In genomic region chr14:56247495-56248087, GRCh38 we compare ENCODE assay signal across 9 cellular contexts.
DNase-seq lines count a peak whose midpoint lies in the region; TF ChIP-seq lines count a peak whose summit lies in the region.
"Had no signal": no experiment of that assay in that cellular context is flagged by ENCODE, and none has a peak within 500 bp of the region (broad histone marks: within the 10 kb centered on the region; RNA-seq: fewer than 3 reads in every experiment).

No MANE protein-coding gene starts in this region.

- H3K4me1 ChIP-seq in osteoblast (ENCODE audit: insufficient read depth, low read length): peaks cover 15% of the 10 kb centered on the region

- no peaks in the 10 kb centered on the region for H3K36me3 Mint-ChIP-seq in activated T-helper 1 cell treated with anti-CD3 and anti-CD28 coated beads, Interleukin-12 subunit alpha, Interleukin-12 subunit beta, Interleukin-2, Interleukin-4 antibody, amounts not matched to agents 30 ng/mL and 10 ng/mL and 1 ng/mL, durations not matched to agents 14 hours and 24 hours and 36 hours (ENCODE audit: low read depth)

- H3K36me3 ChIP-seq in GM06990 (ENCODE audit: control insufficient read depth, insufficient read depth, low read length): no peaks in the 10 kb centered on the region
- H3K36me3 ChIP-seq in osteoblast (ENCODE audit: insufficient read depth, low read length): no peaks in the 10 kb centered on the region

- H3K4me2 ChIP-seq in osteoblast (ENCODE audit: insufficient read depth, low read length): no peak overlapping the region

- H3K27ac Mint-ChIP-seq in activated T-helper 1 cell treated with anti-CD3 and anti-CD28 coated beads, Interleukin-12 subunit alpha, Interleukin-12 subunit beta, Interleukin-2, Interleukin-4 antibody, amounts not matched to agents 30 ng/mL and 10 ng/mL and 1 ng/mL, durations not matched to agents 14 hours and 24 hours and 36 hours: no peak overlapping the region

- H3K4me3 ChIP-seq in GM06990 (replicated peaks; ENCODE audit: low read depth, low read length): no peak overlapping the region
- H3K4me3 ChIP-seq in osteoblast (ENCODE audit: insufficient read depth, low read length): no peak overlapping the region

- H3K9me3 ChIP-seq in osteoblast (ENCODE audit: low read depth, low read length): no peaks in the 10 kb centered on the region

- DNase-seq in GM06990 (ENCODE audit: extremely low read depth, insufficient read length) (no peak), NAMALWA (ENCODE audit: low spot score) (peak; percentile 4), dermis microvascular lymphatic vessel endothelial cell (ENCODE audit: low read depth in 2 of 2) (peak; percentile 11 to 56), osteoblast (ENCODE audit: insufficient read length, low spot score, missing footprints) (no peak), mucosa of gallbladder (ENCODE audit: low spot score) (no peak)
- no peak for DNase-seq in activated T-helper 1 cell treated with anti-CD3 and anti-CD28 coated beads, Interleukin-12 subunit alpha, Interleukin-12 subunit beta, Interleukin-2, Interleukin-4 antibody, amounts not matched to agents 30 ng/mL and 10 ng/mL and 1 ng/mL, durations not matched to agents 14 hours and 24 hours and 36 hours (ENCODE audit: low spot score)
- no peak for DNase-seq in activated effector memory CD4-positive, alpha-beta T cell treated with anti-CD3 and anti-CD28 coated beads, Interleukin-2, amount 50 U/mL, for 16 hours
- DNase-seq: activated CD4-positive, alpha-beta T cell treated with anti-CD3 and anti-CD28 coated beads, Interleukin-2, amount 50 U/mL, for 1 hour; caudate nucleus had no signal

- peak; percentile 31 for TF ChIP-seq CTCF in GM06990 (IDR thresholded peaks at IDR 0.05; ENCODE audit: insufficient read depth, low read length, poor library complexity, severe bottlenecking)
- TF ChIP-seq CTCF in osteoblast (IDR thresholded peaks at IDR 0.05; ENCODE audit: extremely low read depth, low read depth, low read length): peak; percentile 49

- no peak overlapping the region for H3K4me3 Mint-ChIP-seq in activated T-helper 1 cell treated with anti-CD3 and anti-CD28 coated beads, Interleukin-12 subunit alpha, Interleukin-12 subunit beta, Interleukin-2, Interleukin-4 antibody, amounts not matched to agents 30 ng/mL and 10 ng/mL and 1 ng/mL, durations not matched to agents 14 hours and 24 hours and 36 hours

- no peaks in the 10 kb centered on the region for H3K27me3 Mint-ChIP-seq in activated T-helper 1 cell treated with anti-CD3 and anti-CD28 coated beads, Interleukin-12 subunit alpha, Interleukin-12 subunit beta, Interleukin-2, Interleukin-4 antibody, amounts not matched to agents 30 ng/mL and 10 ng/mL and 1 ng/mL, durations not matched to agents 14 hours and 24 hours and 36 hours (ENCODE audit: insufficient read depth)

- intact Hi-C loops in activated T-helper 1 cell treated with anti-CD3 and anti-CD28 coated beads, Interleukin-12 subunit alpha, Interleukin-12 subunit beta, Interleukin-2, Interleukin-4 antibody, amounts not matched to agents 30 ng/mL and 10 ng/mL and 1 ng/mL, durations not matched to agents 14 hours and 24 hours and 36 hours (cut with micrococcal nuclease): no loop called here

- no peak overlapping the region for H3K27ac ChIP-seq in osteoblast (ENCODE audit: low read depth, low read length)

- H2AFZ ChIP-seq in osteoblast (ENCODE audit: low read length): no peak overlapping the region

- no peaks in the 10 kb centered on the region for H3K9me3 Mint-ChIP-seq in activated T-helper 1 cell treated with anti-CD3 and anti-CD28 coated beads, Interleukin-12 subunit alpha, Interleukin-12 subunit beta, Interleukin-2, Interleukin-4 antibody, amounts not matched to agents 30 ng/mL and 10 ng/mL and 1 ng/mL, durations not matched to agents 14 hours and 24 hours and 36 hours

- H3K27me3 ChIP-seq in GM06990 (replicated peaks; ENCODE audit: control insufficient read depth, insufficient read depth, low read length) (peaks cover 2% of the 10 kb centered on the region), osteoblast (ENCODE audit: insufficient read depth, low read length) (no peaks in the 10 kb centered on the region)

- no peaks in the 10 kb centered on the region for H4K20me1 ChIP-seq in osteoblast (ENCODE audit: insufficient read depth, low read length)

- H3K79me2 ChIP-seq in osteoblast (ENCODE audit: insufficient read depth, low read length): no peaks in the 10 kb centered on the region

- H3K4me1 Mint-ChIP-seq in activated T-helper 1 cell treated with anti-CD3 and anti-CD28 coated beads, Interleukin-12 subunit alpha, Interleukin-12 subunit beta, Interleukin-2, Interleukin-4 antibody, amounts not matched to agents 30 ng/mL and 10 ng/mL and 1 ng/mL, durations not matched to agents 14 hours and 24 hours and 36 hours (ENCODE audit: low read depth): no peaks in the 10 kb centered on the region

Comparison
In these comparisons a context has a peak if more than half of its experiments do, and no peak if none do; other contexts are left out.
1. DNase-seq: peak in NAMALWA (single experiment) and dermis microvascular lymphatic vessel endothelial cell (2 of 2); none in GM06990 (single experiment), osteoblast (single experiment), activated T-helper 1 cell treated with anti-CD3 and anti-CD28 coated beads, Interleukin-12 subunit alpha, Interleukin-12 subunit beta, Interleukin-2, Interleukin-4 antibody, amounts not matched to agents 30 ng/mL and 10 ng/mL and 1 ng/mL, durations not matched to agents 14 hours and 24 hours and 36 hours (single experiment), mucosa of gallbladder (single experiment) and activated effector memory CD4-positive, alpha-beta T cell treated with anti-CD3 and anti-CD28 coated beads, Interleukin-2, amount 50 U/mL, for 16 hours (single experiment).